Comparison of ENCODE assay signal across 13 cellular contexts in the genomic region with DNA sequence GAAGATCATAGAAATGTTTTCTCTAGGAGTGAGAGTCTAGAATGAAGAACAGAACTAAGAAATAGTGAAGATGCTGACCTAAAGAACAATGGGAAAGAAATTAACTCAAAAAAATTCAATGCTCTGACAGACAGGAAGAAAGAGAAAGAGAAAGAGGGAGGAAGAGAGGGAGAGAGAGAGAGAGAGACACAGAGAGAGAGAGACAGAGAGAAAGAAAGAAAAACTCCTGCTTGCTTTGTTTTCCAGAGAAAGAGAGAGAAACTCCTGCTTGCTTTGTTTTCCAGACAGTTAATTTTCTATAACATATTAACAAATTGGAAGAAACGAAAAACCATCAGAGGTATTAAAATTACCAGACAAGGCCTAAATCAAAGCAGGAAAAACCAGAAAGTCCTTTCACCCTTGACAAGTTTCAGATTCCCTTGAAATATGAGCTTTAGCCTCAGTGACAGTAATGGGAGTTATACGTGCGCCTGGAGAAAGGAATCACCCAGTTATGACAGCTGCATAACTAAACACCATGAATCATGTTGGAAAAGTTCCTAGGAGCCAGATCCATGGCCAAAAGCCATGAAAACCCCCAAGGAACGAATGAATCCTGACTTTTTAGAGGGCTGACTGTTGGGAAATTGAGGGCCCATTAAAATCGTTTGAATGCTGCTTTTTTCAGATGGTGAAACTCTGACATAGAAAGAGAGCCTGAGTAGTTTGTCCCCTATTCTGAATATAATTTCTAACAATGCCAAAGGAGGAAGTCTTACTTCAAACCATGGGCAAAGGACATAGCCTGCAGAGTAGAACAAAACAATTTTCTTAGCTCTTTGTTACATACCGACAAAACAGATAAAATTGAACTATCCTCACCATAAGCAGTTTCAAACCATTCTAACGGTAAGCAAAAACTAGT.
DNase-seq lines count a peak whose midpoint lies in the region; ATAC-seq lines count a peak whose summit lies in the region.
"Had no signal": no experiment of that assay in that cellular context is flagged by ENCODE, and none has a peak within 500 bp of the region (broad histone marks: within the 10 kb centered on the region; RNA-seq: fewer than 3 reads in every experiment).

No MANE protein-coding gene starts in this region.

- DNase-seq in Caki2 (ENCODE audit: low read depth) (peak; percentile 65), RKO (ENCODE audit: low spot score) (peak; percentile 19), fibroblast of peridontal ligament (ENCODE audit: extremely low read depth) (peak; percentile 44), neuronal stem cell (ENCODE audit: low spot score) (no peak), NCI-H510A treated with DMSO at 0.1 percent for 48 hours (lab: John Stamatoyannopoulos, UW) (no peak), retina (no peak)
- no peak for DNase-seq in stimulated activated CD4-positive, alpha-beta T cell treated with anti-CD3 and anti-CD28 coated beads, Interleukin-4, amount 100 ng/mL, for 24 hours
- DNase-seq: H9, NCI-H1436 had no signal

- no peaks in the 10 kb centered on the region for H3K27me3 ChIP-seq in neuronal stem cell (ENCODE audit: control insufficient read depth in 3 of 3, insufficient read depth in 3 of 3, low read depth in 1 of 3, low read length in 3 of 3)
- H3K27me3 ChIP-seq: cardiac muscle cell, SJSA1 had no signal

- H3K23ac ChIP-seq in neuronal stem cell (ENCODE audit: low read depth, low read length, poor library complexity): no peak overlapping the region

- H3K18ac ChIP-seq in neuronal stem cell (ENCODE audit: low read length): no peak overlapping the region

- no peak overlapping the region for H3K14ac ChIP-seq in neuronal stem cell (ENCODE audit: low read length)

- no peak for ATAC-seq in GM18858 (IDR thresholded peaks at IDR 0.05; ENCODE audit: unreplicated experiment)

- no peak overlapping the region for H2BK12ac ChIP-seq in neuronal stem cell (ENCODE audit: low read length)

- H4K8ac ChIP-seq in neuronal stem cell (ENCODE audit: low read depth, low read length): no peak overlapping the region

- H4K91ac ChIP-seq in neuronal stem cell (ENCODE audit: low read depth, low read length, poor library complexity): no peak overlapping the region

- H2BK15ac ChIP-seq in neuronal stem cell (ENCODE audit: low read length): no peak overlapping the region

- no peaks in the 10 kb centered on the region for H3K36me3 ChIP-seq in neuronal stem cell (replicated peaks in 1 of 2; ENCODE audit: control insufficient read depth in 2 of 2, insufficient read depth in 2 of 2, low read length in 2 of 2)
- H3K36me3 ChIP-seq: cardiac muscle cell, SJSA1 had no signal

- no peak overlapping the region for H3K4ac ChIP-seq in neuronal stem cell (ENCODE audit: low read length)

- H2BK120ac ChIP-seq in neuronal stem cell (ENCODE audit: low read depth, low read length): no peak overlapping the region

- H3K9ac ChIP-seq in neuronal stem cell (ENCODE audit: low read depth, low read length, poor library complexity): no peak overlapping the region

- peak overlapping the region in 1 of 2 donors; percentile 10 for H3K4me3 ChIP-seq in neuronal stem cell (ENCODE audit: low read length in 2 of 2)
- H3K4me3 ChIP-seq: cardiac muscle cell, SJSA1 had no signal

- H3K4me1 ChIP-seq in neuronal stem cell (ENCODE audit: control insufficient read depth in 2 of 2, insufficient read depth in 1 of 2, low read depth in 1 of 2, low read length in 2 of 2): peaks cover 0 to 27% of the 10 kb centered on the region in 2 donors
- H3K4me1 ChIP-seq: SJSA1 had no signal

- H2BK5ac ChIP-seq in neuronal stem cell (ENCODE audit: low read length): no peak overlapping the region

- no peaks in the 10 kb centered on the region for H3K79me1 ChIP-seq in neuronal stem cell (ENCODE audit: low read depth, low read length)

- no peak overlapping the region for H2AK5ac ChIP-seq in neuronal stem cell (ENCODE audit: low read depth, low read length)

- H3K4me2 ChIP-seq in neuronal stem cell (ENCODE audit: insufficient read depth, low read length, poor library complexity, severe bottlenecking): no peak overlapping the region

- in situ Hi-C loops in Caki2 (cut with HindIII; ENCODE audit: low pct_unique_long_range_greater_than_20kb, low sequenced_read_pairs): no loop called here

- H2AFZ ChIP-seq in neuronal stem cell (ENCODE audit: low read length): peak overlapping the region; percentile 71

- no CpG with 5 or more reads among the region's 7 CpGs for WGBS in neuronal stem cell (ENCODE audit: extremely low coverage in 2 of 2, insufficient read length in 2 of 2, insufficient replicate concordance in 1 of 2), 2 donors

- no peaks in the 10 kb centered on the region for H3K9me3 ChIP-seq in neuronal stem cell (replicated peaks in 1 of 2; ENCODE audit: control insufficient read depth in 2 of 2, insufficient read depth in 1 of 2, low read depth in 1 of 2, low read length in 2 of 2)
- H3K9me3 ChIP-seq: SJSA1 had no signal

- H3K27ac ChIP-seq in neuronal stem cell (replicated peaks; ENCODE audit: low read length): no peak overlapping the region
- H3K27ac ChIP-seq: C4-2B, cardiac muscle cell, SJSA1 had no signal

Comparison
In these comparisons a context has a peak if more than half of its experiments do, and no peak if none do; other contexts are left out.
1. DNase-seq: peak in Caki2 (single experiment), RKO (single experiment) and fibroblast of peridontal ligament (single experiment); none in neuronal stem cell (single experiment), NCI-H510A treated with DMSO at 0.1 percent for 48 hours (single experiment), stimulated activated CD4-positive, alpha-beta T cell treated with anti-CD3 and anti-CD28 coated beads, Interleukin-4, amount 100 ng/mL, for 24 hours (single experiment) and retina (single experiment).